ENCODE assay signal across 13 cellular contexts in the genomic region with DNA sequence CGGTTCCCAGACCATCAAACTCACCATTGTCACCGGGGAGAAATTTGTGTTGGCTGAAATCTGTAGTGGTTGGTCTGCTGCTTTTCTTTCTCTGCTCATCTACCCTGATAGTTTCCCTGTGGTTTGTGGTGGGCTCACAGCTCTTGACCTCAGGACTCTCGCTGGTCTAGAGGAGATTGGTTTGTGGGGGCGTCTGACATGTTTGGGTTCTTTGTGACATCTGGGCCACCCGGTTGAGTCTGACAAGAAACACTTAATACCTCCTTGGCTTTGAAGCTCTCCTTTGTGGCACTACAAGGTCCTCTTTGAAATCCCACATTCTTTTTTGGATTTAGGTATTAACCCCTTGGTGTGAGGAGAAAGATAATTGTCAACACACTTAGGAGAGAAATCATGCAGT.
DNase-seq lines count a peak whose midpoint lies in the region; ATAC-seq and TF ChIP-seq lines count a peak whose summit lies in the region.
"Had no signal": no experiment of that assay in that cellular context is flagged by ENCODE, and none has a peak within 500 bp of the region (broad histone marks: within the 10 kb centered on the region; RNA-seq: fewer than 3 reads in every experiment).

No MANE protein-coding gene starts in this region.

- peaks cover 4% of the 10 kb centered on the region for H3K9me3 ChIP-seq in A673 (ENCODE audit: low read depth, low read length, poor library complexity, severe bottlenecking)
- H3K9me3 ChIP-seq: thoracic aorta had no signal

- BruUV-seq in A673 (replicated peaks; lab: Mats Ljungman, UMichigan): no TSS peak

- ATAC-seq in GM21717 (IDR thresholded peaks at IDR 0.05; ENCODE audit: unreplicated experiment) (peak; percentile 78), HG03280 (IDR thresholded peaks at IDR 0.05; ENCODE audit: unreplicated experiment) (peak; percentile 69)

- POLR2A ChIA-PET in A673 (lab: Charles Lee; ENCODE audit: low non-redundant PET): interaction anchor here (0.6 kb wide), 1 partner anchor 198 kb away, joined by 6 read pairs; no protein-coding TSS in a partner anchor

- no peaks in the 10 kb centered on the region for H3K4me1 ChIP-seq in A673 (ENCODE audit: insufficient read depth, low read length, poor library complexity, severe bottlenecking)
- H3K4me1 ChIP-seq: SJSA1 had no signal

- H3K4me3 ChIP-seq in A673 (ENCODE audit: low read depth, low read length, poor library complexity, severe bottlenecking): no peak overlapping the region
- H3K4me3 ChIP-seq: SJSA1, thoracic aorta had no signal

- no peak overlapping the region for H3K4me3 Mint-ChIP-seq in T-helper 2 cell treated with Interferon-gamma antibody and Interleukin-4, amounts not matched to agents 5 μg/mL and 100 μg/mL, for 36 hours
- H3K4me3 Mint-ChIP-seq: mesothelial cell of epicardium had no signal

- H3K27me3 Mint-ChIP-seq in T-helper 2 cell treated with Interferon-gamma antibody and Interleukin-4, amounts not matched to agents 5 μg/mL and 100 μg/mL, for 36 hours (ENCODE audit: low read depth): no peaks in the 10 kb centered on the region

- H3K27ac ChIP-seq in A673 (ENCODE audit: low read depth, low read length, poor library complexity, severe bottlenecking): no peak overlapping the region
- H3K27ac ChIP-seq: SJSA1, thoracic aorta had no signal

- H3K36me3 ChIP-seq in A673 (ENCODE audit: insufficient read depth, low read length, poor library complexity, severe bottlenecking): no peaks in the 10 kb centered on the region
- H3K36me3 ChIP-seq: SJSA1, thoracic aorta had no signal

- TF ChIP-seq CTCF in A673 (conservative IDR thresholded peaks at IDR 0.05; ENCODE audit: low read depth, low read length): no peak

- H3K27ac Mint-ChIP-seq in T-helper 2 cell treated with Interferon-gamma antibody and Interleukin-4, amounts not matched to agents 5 μg/mL and 100 μg/mL, for 36 hours: no peak overlapping the region
- H3K27ac Mint-ChIP-seq: mesothelial cell of epicardium had no signal

- H3K9me3 Mint-ChIP-seq in T-helper 2 cell treated with Interferon-gamma antibody and Interleukin-4, amounts not matched to agents 5 μg/mL and 100 μg/mL, for 36 hours: no peaks in the 10 kb centered on the region
- H3K9me3 Mint-ChIP-seq: mesothelial cell of epicardium had no signal

- CTCF ChIA-PET in A673 (lab: Charles Lee): no interaction called here

- H3K27me3 ChIP-seq in A673 (replicated peaks; ENCODE audit: insufficient read depth, low read depth, low read length, poor library complexity): no peaks in the 10 kb centered on the region
- H3K27me3 ChIP-seq: SJSA1 had no signal

- intact Hi-C loops in A673 (cut with micrococcal nuclease; ENCODE audit: unreplicated experiment): no loop called here

- no peaks in the 10 kb centered on the region for H3K36me3 Mint-ChIP-seq in T-helper 2 cell treated with Interferon-gamma antibody and Interleukin-4, amounts not matched to agents 5 μg/mL and 100 μg/mL, for 36 hours (ENCODE audit: low read depth)
- H3K36me3 Mint-ChIP-seq: mesothelial cell of epicardium had no signal

- DNase-seq in T-helper 2 cell treated with Interferon-gamma antibody and Interleukin-4, amounts not matched to agents 5 μg/mL and 100 μg/mL, for 36 hours (ENCODE audit: low spot score): peak; percentile 58
- DNase-seq in T-helper 2 cell (no peak), hippocampal formation (lab: John Stamatoyannopoulos, UW) (no peak), A673 (ENCODE audit: low spot score) (no peak)
- peak; percentile 27 to 39 for DNase-seq in stimulated activated CD8-positive, alpha-beta memory T cell treated with anti-CD3 and anti-CD28 coated beads, Interleukin-2, amount 100 ng/mL, for 48 hours (ENCODE audit: low read depth in 2 of 2)
- DNase-seq in stimulated activated naive CD4-positive, alpha-beta T cell treated with Interleukin-2 at 50 U/mL for 16 hours (lab: John Stamatoyannopoulos, UW): no peak
- DNase-seq: 8988T, NCI-H2081 had no signal

- H3K4me1 Mint-ChIP-seq in T-helper 2 cell treated with Interferon-gamma antibody and Interleukin-4, amounts not matched to agents 5 μg/mL and 100 μg/mL, for 36 hours (ENCODE audit: low read depth): no peaks in the 10 kb centered on the region

Comparison
In these comparisons a context has a peak if more than half of its experiments do, and no peak if none do; other contexts are left out.
1. DNase-seq: peak in T-helper 2 cell treated with Interferon-gamma antibody and Interleukin-4, amounts not matched to agents 5 μg/mL and 100 μg/mL, for 36 hours (single experiment) and stimulated activated CD8-positive, alpha-beta memory T cell treated with anti-CD3 and anti-CD28 coated beads, Interleukin-2, amount 100 ng/mL, for 48 hours (2 of 2); none in T-helper 2 cell (0 of 5), hippocampal formation (0 of 2), stimulated activated naive CD4-positive, alpha-beta T cell treated with Interleukin-2 at 50 U/mL for 16 hours (single experiment) and A673 (single experiment).